23 cellular contexts compared by ENCODE assay signal in genomic region chr4:60721680-60722079, GRCh38.
DNase-seq lines count a peak whose midpoint lies in the region; TF ChIP-seq lines count a peak whose summit lies in the region.
"Had no signal": no experiment of that assay in that cellular context is flagged by ENCODE, and none has a peak within 500 bp of the region (broad histone marks: within the 10 kb centered on the region; RNA-seq: fewer than 3 reads in every experiment).

No MANE protein-coding gene starts in this region.

- no peak overlapping the region for H3K4me3 ChIP-seq in Caco-2 (ENCODE audit: low read depth, low read length)
- H3K4me3 ChIP-seq in fibroblast of lung (replicated peaks in 1 of 4; ENCODE audit: control extremely low read depth in 1 of 4, insufficient read depth in 1 of 4, low read depth in 3 of 4, low read length in 4 of 4), result no peak overlapping the region
- no peak overlapping the region for H3K4me3 ChIP-seq in esophagus squamous epithelium
- H3K4me3 ChIP-seq: BLaER1, SK-N-MC had no signal

- H3K9me3 Mint-ChIP-seq in Caco-2 (ENCODE audit: unreplicated experiment) (peaks cover 9% of the 10 kb centered on the region), HFFc6 (no peaks in the 10 kb centered on the region), osteocyte (ENCODE audit: unreplicated experiment) (no peaks in the 10 kb centered on the region)
- peaks cover 6% of the 10 kb centered on the region for H3K9me3 Mint-ChIP-seq in activated T-cell treated with anti-CD3 and anti-CD28 coated beads, Interleukin-2, amount 50 U/mL, for 24 hours

- H3K27me3 Mint-ChIP-seq in Caco-2 (ENCODE audit: insufficient read depth, unreplicated experiment) (no peaks in the 10 kb centered on the region), HFFc6 (ENCODE audit: insufficient read depth) (no peaks in the 10 kb centered on the region), osteocyte (ENCODE audit: unreplicated experiment) (no peaks in the 10 kb centered on the region)
- no peaks in the 10 kb centered on the region for H3K27me3 Mint-ChIP-seq in activated T-cell treated with anti-CD3 and anti-CD28 coated beads, Interleukin-2, amount 50 U/mL, for 24 hours
- H3K27me3 Mint-ChIP-seq: CD4-positive, alpha-beta T cell; IgD-negative memory B cell had no signal

- H3K9me3 ChIP-seq in Caco-2 (no peaks in the 10 kb centered on the region), fibroblast of lung (ENCODE audit: control insufficient read depth, insufficient read depth, low read depth, low read length) (no peaks in the 10 kb centered on the region), esophagus squamous epithelium (no peaks in the 10 kb centered on the region)
- H3K9me3 ChIP-seq: BLaER1 had no signal

- BruUV-seq in Caco-2 (replicated peaks; lab: Mats Ljungman, UMichigan), result TSS peak; percentile 19

- H3K27ac Mint-ChIP-seq in Caco-2 (ENCODE audit: unreplicated experiment) (peak overlapping the region; percentile 69), HFFc6 (peak overlapping the region; percentile 75), osteocyte (ENCODE audit: unreplicated experiment) (peak overlapping the region; percentile 40)
- H3K27ac Mint-ChIP-seq in activated T-cell treated with anti-CD3 and anti-CD28 coated beads, Interleukin-2, amount 50 U/mL, for 24 hours, result no peak overlapping the region
- H3K27ac Mint-ChIP-seq: CD4-positive, alpha-beta T cell; IgD-negative memory B cell had no signal

- H3K36me3 ChIP-seq in Caco-2 (ENCODE audit: control insufficient read depth, insufficient read depth, low read length) (no peaks in the 10 kb centered on the region), fibroblast of lung (ENCODE audit: control insufficient read depth, insufficient read depth, low read length) (no peaks in the 10 kb centered on the region), esophagus squamous epithelium (no peaks in the 10 kb centered on the region)
- H3K36me3 ChIP-seq: BLaER1 had no signal

- peak overlapping the region; percentile 29 for H2AFZ ChIP-seq in fibroblast of lung (ENCODE audit: low read length)

- DNase-seq in Caco-2, result peak in 1 of 2 experiments; percentile 3
- DNase-seq in HFFc6, result no peak
- DNase-seq in fibroblast of lung (ENCODE audit: low read depth in 2 of 2), result no peak
- DNase-seq in osteocyte (ENCODE audit: extremely low spot score, unreplicated experiment), result no peak
- DNase-seq in activated T-cell treated with anti-CD3 and anti-CD28 coated beads, Interleukin-2, amount 50 U/mL, for 24 hours, result no peak
- DNase-seq in esophagus squamous epithelium (lab: John Stamatoyannopoulos, UW), result no peak
- no peak for DNase-seq in NCI-H524 treated with DMSO at 0.1 percent for 48 hours (lab: John Stamatoyannopoulos, UW)
- DNase-seq: CD4-positive, alpha-beta T cell; COR-L47; DND-41; GOT3; HCEC 1CT; NCI-H1105; NCI-H146; NCI-H2029 treated with DMSO at 0.1 percent for 48 hours; NCI-H345; NCI-H524; NCI-H82; OCI-M1; SHP77 had no signal

- H3K4me1 Mint-ChIP-seq in Caco-2 (ENCODE audit: low read depth, unreplicated experiment), result peaks cover 25% of the 10 kb centered on the region
- H3K4me1 Mint-ChIP-seq in HFFc6 (ENCODE audit: low read depth), result peaks cover 51% of the 10 kb centered on the region
- peaks cover 30% of the 10 kb centered on the region for H3K4me1 Mint-ChIP-seq in osteocyte (ENCODE audit: unreplicated experiment)
- H3K4me1 Mint-ChIP-seq in activated T-cell treated with anti-CD3 and anti-CD28 coated beads, Interleukin-2, amount 50 U/mL, for 24 hours (ENCODE audit: low read depth), result no peaks in the 10 kb centered on the region
- H3K4me1 Mint-ChIP-seq: IgD-negative memory B cell had no signal

- H3K27me3 ChIP-seq in Caco-2 (replicated peaks; ENCODE audit: control insufficient read depth, insufficient read depth, low read length) (no peaks in the 10 kb centered on the region), fibroblast of lung (ENCODE audit: control insufficient read depth, insufficient read depth, low read length) (no peaks in the 10 kb centered on the region), esophagus squamous epithelium (no peaks in the 10 kb centered on the region)
- H3K27me3 ChIP-seq: BLaER1 had no signal

- TF ChIP-seq CTCF in Caco-2 (IDR thresholded peaks at IDR 0.05; ENCODE audit: insufficient read depth in 1 of 2, low read depth in 1 of 2, low read length in 1 of 2, severe bottlenecking in 1 of 2, unreplicated experiment in 1 of 2) (no peak), HFFc6 (IDR thresholded peaks at IDR 0.05) (no peak), fibroblast of lung (conservative IDR thresholded peaks at IDR 0.05 in 1 of 2, IDR thresholded peaks at IDR 0.05 in 1 of 2; ENCODE audit: low read depth in 1 of 2, low read length in 2 of 2) (no peak), osteocyte (IDR thresholded peaks at IDR 0.05) (no peak), esophagus squamous epithelium (IDR thresholded peaks at IDR 0.05) (no peak)

- H3K79me2 ChIP-seq in fibroblast of lung (ENCODE audit: control insufficient read depth, insufficient read depth, low read length), result no peaks in the 10 kb centered on the region

- no peak overlapping the region for H3K27ac ChIP-seq in fibroblast of lung (ENCODE audit: insufficient read depth, low read length)
- no peak overlapping the region for H3K27ac ChIP-seq in esophagus squamous epithelium
- H3K27ac ChIP-seq: BLaER1, SK-N-MC had no signal

- WGBS in esophagus squamous epithelium, 2 donors, result 8 to 11% methylated on average over 1 of the region's 1 CpG

- no peak overlapping the region for H3K9ac ChIP-seq in fibroblast of lung (ENCODE audit: insufficient read depth, low read length)
- H3K9ac ChIP-seq: BLaER1 had no signal

- H3K36me3 Mint-ChIP-seq in Caco-2 (ENCODE audit: insufficient read depth, unreplicated experiment) (peaks cover 7% of the 10 kb centered on the region), HFFc6 (ENCODE audit: low read depth) (no peaks in the 10 kb centered on the region), osteocyte (ENCODE audit: unreplicated experiment) (no peaks in the 10 kb centered on the region)
- no peaks in the 10 kb centered on the region for H3K36me3 Mint-ChIP-seq in activated T-cell treated with anti-CD3 and anti-CD28 coated beads, Interleukin-2, amount 50 U/mL, for 24 hours (ENCODE audit: low read depth)
- H3K36me3 Mint-ChIP-seq: IgD-negative memory B cell had no signal

- peak overlapping the region; percentile 60 for H3K4me3 Mint-ChIP-seq in Caco-2 (ENCODE audit: unreplicated experiment)
- no peak overlapping the region for H3K4me3 Mint-ChIP-seq in HFFc6
- H3K4me3 Mint-ChIP-seq in osteocyte (ENCODE audit: unreplicated experiment), result no peak overlapping the region
- no peak overlapping the region for H3K4me3 Mint-ChIP-seq in activated T-cell treated with anti-CD3 and anti-CD28 coated beads, Interleukin-2, amount 50 U/mL, for 24 hours
- H3K4me3 Mint-ChIP-seq: CD4-positive, alpha-beta T cell; IgD-negative memory B cell had no signal

- POLR2A ChIA-PET in Caco-2 (lab: Charles Lee), result no interaction called here

- TF ChIP-seq POLR2A in esophagus squamous epithelium (IDR thresholded peaks at IDR 0.05), result no peak

- H4K20me1 ChIP-seq in fibroblast of lung (ENCODE audit: control insufficient read depth, extremely low read depth, insufficient read depth, low read length), result no peaks in the 10 kb centered on the region
- H4K20me1 ChIP-seq: BLaER1 had no signal

- intact Hi-C loops in Caco-2 (cut with micrococcal nuclease; ENCODE audit: unreplicated experiment) (loop anchor here (5.0 kb wide), 1 partner anchor 836 kb away; no protein-coding TSS in a partner anchor), esophagus squamous epithelium (cut with DNase I) (no loop called here)

- CTCF ChIA-PET in Caco-2 (lab: Charles Lee), result no interaction called here

- H3K4me2 ChIP-seq in fibroblast of lung (ENCODE audit: extremely low read depth, insufficient read depth, low read length), result no peak overlapping the region
- H3K4me2 ChIP-seq: BLaER1 had no signal

- H3K4me1 ChIP-seq in Caco-2 (peaks cover 47% of the 10 kb centered on the region), fibroblast of lung (ENCODE audit: control insufficient read depth, extremely low read depth, insufficient read depth, low read length) (peaks cover 6% of the 10 kb centered on the region), esophagus squamous epithelium (no peaks in the 10 kb centered on the region)
- H3K4me1 ChIP-seq: BLaER1 had no signal
